ENCODE assay signal across 9 cellular contexts in the genomic region with DNA sequence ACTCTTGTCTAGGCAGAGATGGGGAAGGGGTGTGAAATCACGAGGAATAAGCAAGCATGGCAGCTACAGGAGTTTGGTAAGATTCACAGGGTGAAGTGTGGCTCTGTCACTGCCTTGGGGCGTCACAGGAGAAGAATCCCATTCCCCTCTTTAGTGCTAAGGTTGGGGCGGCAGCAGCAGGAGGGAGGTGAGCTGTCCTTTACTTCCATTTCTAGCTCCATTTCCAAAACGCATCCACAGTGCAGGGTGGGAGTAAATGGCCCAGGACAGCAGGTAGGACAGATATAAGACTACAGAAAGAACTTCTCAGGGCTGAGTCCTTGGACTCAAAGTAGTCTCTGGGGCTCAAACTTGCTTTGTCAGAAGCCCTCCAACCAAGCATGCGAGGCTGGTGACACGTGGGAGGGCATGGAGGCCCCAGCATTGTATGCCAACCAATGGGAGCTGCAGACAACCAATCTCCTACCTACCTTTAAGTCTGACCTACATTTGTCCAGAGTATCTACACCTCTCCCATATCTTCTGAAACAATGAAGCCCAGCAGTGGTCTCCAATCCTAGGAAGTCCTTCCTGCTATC. TPM values are rescaled to one million over a fixed set of nuclear protein-coding genes. Genes with fewer than 3 reads are reported as not detected.
DNase-seq lines count a peak whose midpoint lies in the region; ATAC-seq and TF ChIP-seq lines count a peak whose summit lies in the region.
"Had no signal": no experiment of that assay in that cellular context is flagged by ENCODE, and none has a peak within 500 bp of the region (broad histone marks: within the 10 kb centered on the region; RNA-seq: fewer than 3 reads in every experiment).

No MANE protein-coding gene starts in this region.

- H3K4me1 Mint-ChIP-seq in activated CD4-positive, alpha-beta T cell treated with anti-CD3 and anti-CD28 coated beads, Interleukin-2, amount 10 ng/mL, durations not matched to agents 24 days and 14 days = peaks cover 82% of the 10 kb centered on the region
- H3K4me1 Mint-ChIP-seq in activated B cell treated with CpG ODN at 0.5 μM for 24 hours (peaks cover 99% of the 10 kb centered on the region), immature natural killer cell (peaks cover 99 to 100% of the 10 kb centered on the region in 2 donors)

- peaks cover 40% of the 10 kb centered on the region for H3K36me3 Mint-ChIP-seq in activated CD4-positive, alpha-beta T cell treated with anti-CD3 and anti-CD28 coated beads, Interleukin-2, amount 10 ng/mL, durations not matched to agents 24 days and 14 days (ENCODE audit: low read depth)
- H3K36me3 Mint-ChIP-seq in activated B cell treated with CpG ODN at 0.5 μM for 24 hours (ENCODE audit: low read depth) = peaks cover 38% of the 10 kb centered on the region
- H3K36me3 Mint-ChIP-seq in immature natural killer cell = peaks cover 0 to 4% (median 0%) of the 10 kb centered on the region in 3 donors

- peaks cover 37% of the 10 kb centered on the region for H4K20me1 ChIP-seq in GM23248 (ENCODE audit: insufficient read depth)

- peaks cover 71% of the 10 kb centered on the region for H3K4me1 ChIP-seq in GM23248 (ENCODE audit: insufficient read depth)

- in situ Hi-C loops in GM23248 (cut with MboI) = no loop called here

- peaks cover 100% of the 10 kb centered on the region for H3K79me2 ChIP-seq in GM23248 (ENCODE audit: insufficient read depth)

- no peaks in the 10 kb centered on the region for H3K9me2 ChIP-seq in GM23248 (ENCODE audit: insufficient read depth)

- no peaks in the 10 kb centered on the region for H3K36me3 ChIP-seq in GM23248 (ENCODE audit: low read depth)

- TF ChIP-seq CTCF in activated B cell treated with CpG ODN at 0.5 μM for 24 hours (IDR thresholded peaks at IDR 0.05) = no peak

- peaks cover 15% of the 10 kb centered on the region for H3F3A ChIP-seq in GM23248 (ENCODE audit: insufficient read depth)

- H3K27ac ChIP-seq in GM23248 = no peak overlapping the region

- no peak overlapping the region for H3K4me2 ChIP-seq in GM23248 (ENCODE audit: unreplicated experiment)
- H3K4me2 ChIP-seq: smooth muscle cell had no signal

- H3K27me3 ChIP-seq in GM23248 (replicated peaks; ENCODE audit: insufficient read depth) = no peaks in the 10 kb centered on the region

- intact Hi-C loops in activated CD4-positive, alpha-beta T cell treated with anti-CD3 and anti-CD28 coated beads, Interleukin-2, amount 10 ng/mL, durations not matched to agents 24 days and 14 days (cut with micrococcal nuclease) = no loop called here
- intact Hi-C loops in activated B cell treated with CpG ODN at 0.5 μM for 24 hours (cut with micrococcal nuclease) = loop anchor here (1.0 kb wide), 3 partner anchors 8 to 35 kb away; partner anchors contain the start of gene MEF2D

- no peak overlapping the region for H3K4me3 ChIP-seq in GM23248
- H3K4me3 ChIP-seq: smooth muscle cell had no signal

- no peak overlapping the region for H2AFZ ChIP-seq in GM23248

- no peak overlapping the region for H3K9ac ChIP-seq in GM23248

- no peaks in the 10 kb centered on the region for H3K9me3 ChIP-seq in GM23248 (ENCODE audit: low read depth)

- CTCF ChIA-PET in activated B cell treated with CpG ODN at 0.5 μM for 24 hours (lab: Charles Lee) = interaction anchor here (0.6 to 2.8 kb wide), 8 partner anchors 9 to 234 kb away, joined by 3 to 25 read pairs (median 5); partner anchors contain the start of gene MEF2D

- H3K27ac Mint-ChIP-seq in activated CD4-positive, alpha-beta T cell treated with anti-CD3 and anti-CD28 coated beads, Interleukin-2, amount 10 ng/mL, durations not matched to agents 24 days and 14 days = peak overlapping the region; percentile 66
- H3K27ac Mint-ChIP-seq in activated B cell treated with CpG ODN at 0.5 μM for 24 hours = peak overlapping the region; percentile 97
- peak overlapping the region; percentile 81 to 97 (median 92) for H3K27ac Mint-ChIP-seq in immature natural killer cell

- POLR2A ChIA-PET in activated B cell treated with CpG ODN at 0.5 μM for 24 hours (lab: Charles Lee) = interaction anchor here (0.5 to 22.2 kb wide), 10 partner anchors 6 to 236 kb away, joined by 3 to 1179 read pairs (median 10); partner anchors contain the start of genes GPATCH4, ISG20L2, MEF2D and METTL25B

- H3K9me3 Mint-ChIP-seq in activated CD4-positive, alpha-beta T cell treated with anti-CD3 and anti-CD28 coated beads, Interleukin-2, amount 10 ng/mL, durations not matched to agents 24 days and 14 days = no peaks in the 10 kb centered on the region
- H3K9me3 Mint-ChIP-seq in activated B cell treated with CpG ODN at 0.5 μM for 24 hours (no peaks in the 10 kb centered on the region), immature natural killer cell (no peaks in the 10 kb centered on the region)

- H3K27me3 Mint-ChIP-seq in activated CD4-positive, alpha-beta T cell treated with anti-CD3 and anti-CD28 coated beads, Interleukin-2, amount 10 ng/mL, durations not matched to agents 24 days and 14 days = no peaks in the 10 kb centered on the region
- H3K27me3 Mint-ChIP-seq in activated B cell treated with CpG ODN at 0.5 μM for 24 hours = no peaks in the 10 kb centered on the region
- H3K27me3 Mint-ChIP-seq in immature natural killer cell (ENCODE audit: low read depth in 3 of 3) = peaks cover 19 to 30% (median 23%) of the 10 kb centered on the region in 3 donors

- WGBS in GM23248 (ENCODE audit: low coverage in 1 of 2, low lambda C conversion rate in 2 of 2, missing lambda C conversion rate in 2 of 2), 2 experiments = 57 to 65% methylated on average over 6 of the region's 6 CpGs

- ATAC-seq in activated B cell treated with CpG ODN at 0.5 μM for 24 hours (ENCODE audit: low read depth) = peak; percentile 29

- peak overlapping the region; percentile 6 for H3K4me3 Mint-ChIP-seq in activated CD4-positive, alpha-beta T cell treated with anti-CD3 and anti-CD28 coated beads, Interleukin-2, amount 10 ng/mL, durations not matched to agents 24 days and 14 days
- H3K4me3 Mint-ChIP-seq in activated B cell treated with CpG ODN at 0.5 μM for 24 hours (peak overlapping the region; percentile 88), immature natural killer cell (peak overlapping the region; percentile 73 to 86 (median 80))

- no peak for DNase-seq in activated CD4-positive, alpha-beta T cell treated with anti-CD3 and anti-CD28 coated beads, Interleukin-2, amount 10 ng/mL, durations not matched to agents 24 days and 14 days
- no peak for DNase-seq in activated CD4-positive, alpha-beta T cell treated with anti-CD3 and anti-CD28 coated beads for 48 hours
- DNase-seq in activated B cell treated with CpG ODN at 0.5 μM for 24 hours (no peak), immature natural killer cell (no peak), superior temporal gyrus (ENCODE audit: extremely low spot score) (peak; percentile 13), SW480 (ENCODE audit: low spot score) (no peak), NCI-H187 (lab: John Stamatoyannopoulos, UW) (no peak), GM23248 (no peak)

RNA-seq across cellular contexts. Expression of gene MEF2D, which starts 8.5 kb away (rescaled TPM):
- 29.7 and 29.8 TPM in 2 replicates for total RNA-seq in activated CD4-positive, alpha-beta T cell treated with anti-CD3 and anti-CD28 coated beads, Interleukin-2, amount 10 ng/mL, durations not matched to agents 24 days and 14 days
- 101 and 114 TPM in 2 replicates for total RNA-seq in activated B cell treated with CpG ODN at 0.5 μM for 24 hours
- 10 to 100 TPM in 1 of 3 donors, 1 to 10 TPM in 2; 5.0 to 22.8 (median 6.0) TPM for polyA plus RNA-seq in immature natural killer cell
- 22.3 and 23.6 TPM in 2 replicates for total RNA-seq in GM23248 (2014; rRNA removed; shearing (Covaris generic))
- polyA plus RNA-seq in GM23248 (2016; fragmentation: Nextera tagmentation; extraction: Ambion mirVana) = 32.1 and 34.1 TPM in 2 replicates

Comparison
In these comparisons a context has a peak if more than half of its experiments do, and no peak if none do; other contexts are left out.
1. H3K4me3 Mint-ChIP-seq: peak in every context shown above with its lines; median percentile 88 in activated B cell treated with CpG ODN at 0.5 μM for 24 hours; 80 in immature natural killer cell; 6 in activated CD4-positive, alpha-beta T cell treated with anti-CD3 and anti-CD28 coated beads, Interleukin-2, amount 10 ng/mL, durations not matched to agents 24 days and 14 days.